In the genomic region with DNA sequence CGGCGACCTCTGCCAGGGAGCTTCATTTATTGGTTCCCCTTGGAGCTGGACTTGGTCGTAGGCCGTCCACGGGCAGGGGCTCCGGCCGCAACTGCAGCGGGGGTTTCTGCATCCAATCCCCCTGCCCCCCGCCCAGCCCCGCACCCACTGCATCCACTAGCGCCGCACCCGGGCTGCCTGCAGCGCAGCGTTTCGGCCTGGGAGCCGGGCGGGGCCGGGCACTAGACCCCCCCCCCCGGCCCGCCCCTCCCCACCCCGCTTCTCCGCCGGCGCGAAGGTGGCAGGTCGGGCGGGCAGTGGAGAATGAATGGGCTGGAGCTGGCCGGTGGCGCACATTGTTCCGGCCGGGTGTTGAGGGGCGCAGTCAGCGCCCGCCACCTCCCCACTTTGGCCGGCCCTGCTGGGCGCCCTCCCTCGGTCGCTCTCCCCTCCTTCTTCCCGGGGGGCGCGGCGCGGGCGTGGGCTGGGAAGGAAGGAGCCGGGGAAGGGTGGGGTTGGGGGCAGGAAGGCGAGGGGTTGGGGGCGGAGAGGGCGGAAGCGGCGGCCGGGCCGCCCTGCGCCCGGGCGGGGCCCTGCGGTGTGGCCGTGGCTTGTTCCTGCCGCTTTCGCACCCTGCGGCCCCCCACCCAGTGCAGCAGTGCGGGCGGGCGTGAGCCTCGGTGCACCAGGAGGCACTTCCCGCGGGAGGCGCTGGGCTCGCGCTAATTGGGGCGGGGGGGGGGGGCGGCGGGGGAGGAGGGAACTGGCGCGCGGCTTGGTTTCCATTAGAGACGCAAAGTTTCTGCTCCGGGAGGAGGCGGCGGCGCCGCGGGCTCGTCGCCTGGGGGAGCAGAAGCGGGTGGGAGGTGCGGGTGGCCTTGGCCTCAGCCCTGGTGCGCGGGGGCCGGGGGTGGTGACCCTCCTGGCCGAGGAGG, we compare ENCODE assay signal across 8 cellular contexts. TPM values are rescaled to one million over a fixed set of nuclear protein-coding genes. Genes with fewer than 3 reads are reported as not detected.
DNase-seq lines count a peak whose midpoint lies in the region; ATAC-seq and TF ChIP-seq lines count a peak whose summit lies in the region.

No MANE protein-coding gene starts in this region.

- peak overlapping the region; percentile 58 for H3K4me3 ChIP-seq in ectodermal cell (ENCODE audit: insufficient read depth, low read depth, low read length)

- peak; percentile 17 for ATAC-seq in HG02571 (IDR thresholded peaks at IDR 0.05; ENCODE audit: unreplicated experiment)

- H3K27ac Mint-ChIP-seq in activated CD4-positive, alpha-beta memory T cell treated with anti-CD3 and anti-CD28 coated beads for 36 hours: peak overlapping the region; percentile 99

- 0% methylated on average over 85 to 88 of the region's 91 CpGs for WGBS in ectodermal cell, 2 experiments

- CTCF ChIA-PET in activated CD4-positive, alpha-beta memory T cell treated with anti-CD3 and anti-CD28 coated beads for 36 hours (lab: Charles Lee): interaction anchor here (0.7 to 1.6 kb wide), 3 partner anchors 14 to 15 kb away, joined by 3 to 5 read pairs (median 3); no protein-coding TSS in a partner anchor

- peaks cover 7% of the 10 kb centered on the region for H3K27me3 ChIP-seq in ectodermal cell (ENCODE audit: control insufficient read depth, insufficient read depth, low read length, poor library complexity, severe bottlenecking)

- in situ Hi-C loops in GM13976 (cut with MboI; ENCODE audit: low sequenced_read_pairs, unreplicated experiment): no loop called here

- peak overlapping the region; percentile 48 for H3K27ac ChIP-seq in ectodermal cell (ENCODE audit: insufficient read depth, low read depth, low read length, poor library complexity, severe bottlenecking)

- no peak for TF ChIP-seq CTCF in GM13976 (IDR thresholded peaks at IDR 0.05; ENCODE audit: borderline replicate concordance, control extremely low read depth, extremely low read depth, insufficient read depth, missing control alignments)

- POLR2A ChIA-PET in activated CD4-positive, alpha-beta memory T cell treated with anti-CD3 and anti-CD28 coated beads for 36 hours (lab: Charles Lee): interaction anchor here (0.6 to 4.6 kb wide), 12 partner anchors 8 to 441 kb away, joined by 3 to 159 read pairs (median 4); no protein-coding TSS in a partner anchor

- peaks cover 44% of the 10 kb centered on the region for H3K36me3 Mint-ChIP-seq in activated CD4-positive, alpha-beta memory T cell treated with anti-CD3 and anti-CD28 coated beads for 36 hours

- DNase-seq in GM13976 (ENCODE audit: low spot score): peak; percentile 77
- DNase-seq in NCI-H146 (lab: John Stamatoyannopoulos, UW): peak; percentile 86
- DNase-seq in activated CD4-positive, alpha-beta memory T cell treated with anti-CD3 and anti-CD28 coated beads for 36 hours: peak; percentile 79
- DNase-seq in lung microvascular endothelial cell (ENCODE audit: low read depth in 2 of 2): peak; percentile 61 to 69
- DNase-seq in stimulated activated CD8-positive, alpha-beta memory T cell treated with anti-CD3 and anti-CD28 coated beads, Interleukin-12 subunit alpha, Interleukin-12 subunit beta, amount 100 ng/mL, for 1 hour (ENCODE audit: low read depth): peak; percentile 41
- no peak for DNase-seq in middle frontal gyrus (ENCODE audit: extremely low spot score, low spot score)

- peak overlapping the region; percentile 97 for H3K4me3 Mint-ChIP-seq in activated CD4-positive, alpha-beta memory T cell treated with anti-CD3 and anti-CD28 coated beads for 36 hours

- no peaks in the 10 kb centered on the region for H3K27me3 Mint-ChIP-seq in activated CD4-positive, alpha-beta memory T cell treated with anti-CD3 and anti-CD28 coated beads for 36 hours

- peaks cover 17% of the 10 kb centered on the region for H3K36me3 ChIP-seq in ectodermal cell (ENCODE audit: control insufficient read depth, insufficient read depth, low read length)

- H3K9me3 ChIP-seq in ectodermal cell (ENCODE audit: control insufficient read depth, low read length): no peaks in the 10 kb centered on the region

- peaks cover 9% of the 10 kb centered on the region for H3K4me1 ChIP-seq in ectodermal cell (ENCODE audit: control insufficient read depth, insufficient read depth, low read length)

- intact Hi-C loops in activated CD4-positive, alpha-beta memory T cell treated with anti-CD3 and anti-CD28 coated beads for 36 hours (cut with micrococcal nuclease): loop anchor here (2.0 to 5.0 kb wide), 4 partner anchors 280 to 665 kb away; partner anchors contain the start of genes EFCAB11, RPS6KA5 and TDP1

- peaks cover 37% of the 10 kb centered on the region for H3K4me1 Mint-ChIP-seq in activated CD4-positive, alpha-beta memory T cell treated with anti-CD3 and anti-CD28 coated beads for 36 hours (ENCODE audit: low read depth)

- no peaks in the 10 kb centered on the region for H3K9me3 Mint-ChIP-seq in activated CD4-positive, alpha-beta memory T cell treated with anti-CD3 and anti-CD28 coated beads for 36 hours

RNA-seq across cellular contexts. Expression of gene CALM1, which starts 0.8 kb away (rescaled TPM):
- total RNA-seq in activated CD4-positive, alpha-beta memory T cell treated with anti-CD3 and anti-CD28 coated beads for 36 hours: 100 to 1,000 TPM; 725 to 733 TPM
- polyA plus RNA-seq in ectodermal cell (2013, experiment 1 of 4): 364 TPM
- polyA plus RNA-seq in ectodermal cell (2013, experiment 2 of 4): 332 TPM
- polyA plus RNA-seq in ectodermal cell (2013, experiment 3 of 4): 321 TPM
- 331 TPM for polyA plus RNA-seq in ectodermal cell (2013, experiment 4 of 4)
- 1,344 and 1,414 TPM in 2 replicates for total RNA-seq in lung microvascular endothelial cell
